In genomic region chr11:2893021-2893528, GRCh38 we compare ENCODE assay signal across 8 cellular contexts. TPM values are rescaled to one million over a fixed set of nuclear protein-coding genes. Genes with fewer than 3 reads are reported as not detected.
DNase-seq lines count a peak whose midpoint lies in the region; ATAC-seq lines count a peak whose summit lies in the region.

No MANE protein-coding gene starts in this region.

- H3K4me1 ChIP-seq in iPS-15b (ENCODE audit: control insufficient read depth, insufficient read depth, low read length): peaks cover 6% of the 10 kb centered on the region

- H3K27ac Mint-ChIP-seq in T-helper 1 cell treated with Interleukin-12 subunit alpha and Interleukin-12 subunit beta and Interleukin-4 antibody, amounts not matched to agents 30 μg/mL and 1 μg/mL, for 36 hours: peak overlapping the region; percentile 76
- H3K27ac Mint-ChIP-seq in activated CD4-positive, alpha-beta memory T cell treated with anti-CD3 and anti-CD28 coated beads for 36 hours: peak overlapping the region; percentile 84
- no peak overlapping the region for H3K27ac Mint-ChIP-seq in stimulated activated naive CD8-positive, alpha-beta T cell treated with anti-CD3 and anti-CD28 coated beads, Interleukin-15, amount 100 ng/mL, for 72 hours

- ATAC-seq in stimulated activated naive CD8-positive, alpha-beta T cell treated with anti-CD3 and anti-CD28 coated beads, Interleukin-15, amount 100 ng/mL, for 72 hours: no peak
- ATAC-seq in HG02678 (IDR thresholded peaks at IDR 0.05; ENCODE audit: unreplicated experiment): no peak
- no peak for ATAC-seq in HG03139 (IDR thresholded peaks at IDR 0.05; ENCODE audit: unreplicated experiment)

- intact Hi-C loops in activated CD4-positive, alpha-beta memory T cell treated with anti-CD3 and anti-CD28 coated beads for 36 hours (cut with micrococcal nuclease): loop anchor here (2.0 kb wide), 2 partner anchors 38 to 464 kb away; no protein-coding TSS in a partner anchor

- H3K9me3 Mint-ChIP-seq in T-helper 1 cell treated with Interleukin-12 subunit alpha and Interleukin-12 subunit beta and Interleukin-4 antibody, amounts not matched to agents 30 μg/mL and 1 μg/mL, for 36 hours: no peaks in the 10 kb centered on the region
- H3K9me3 Mint-ChIP-seq in activated CD4-positive, alpha-beta memory T cell treated with anti-CD3 and anti-CD28 coated beads for 36 hours: no peaks in the 10 kb centered on the region
- no peaks in the 10 kb centered on the region for H3K9me3 Mint-ChIP-seq in stimulated activated naive CD8-positive, alpha-beta T cell treated with anti-CD3 and anti-CD28 coated beads, Interleukin-15, amount 100 ng/mL, for 72 hours

- H3K4me3 ChIP-seq in iPS-15b (ENCODE audit: low read depth, low read length): peak overlapping the region; percentile 22

- CTCF ChIA-PET in activated CD4-positive, alpha-beta memory T cell treated with anti-CD3 and anti-CD28 coated beads for 36 hours (lab: Charles Lee): interaction anchor here (0.7 to 13.2 kb wide), 27 partner anchors 10 to 589 kb away, joined by 3 to 532 read pairs (median 4); partner anchors contain the start of gene PHLDA2

- H3K9ac ChIP-seq in iPS-15b (ENCODE audit: low read depth, low read length): no peak overlapping the region

- no peaks in the 10 kb centered on the region for H3K27me3 Mint-ChIP-seq in T-helper 1 cell treated with Interleukin-12 subunit alpha and Interleukin-12 subunit beta and Interleukin-4 antibody, amounts not matched to agents 30 μg/mL and 1 μg/mL, for 36 hours (ENCODE audit: low read depth)
- H3K27me3 Mint-ChIP-seq in activated CD4-positive, alpha-beta memory T cell treated with anti-CD3 and anti-CD28 coated beads for 36 hours: no peaks in the 10 kb centered on the region
- no peaks in the 10 kb centered on the region for H3K27me3 Mint-ChIP-seq in stimulated activated naive CD8-positive, alpha-beta T cell treated with anti-CD3 and anti-CD28 coated beads, Interleukin-15, amount 100 ng/mL, for 72 hours

- no peak for DNase-seq in T-helper 1 cell
- no peak for DNase-seq in activated CD4-positive, alpha-beta memory T cell treated with anti-CD3 and anti-CD28 coated beads for 36 hours
- no peak for DNase-seq in stimulated activated naive CD8-positive, alpha-beta T cell treated with anti-CD3 and anti-CD28 coated beads, Interleukin-15, amount 100 ng/mL, for 72 hours
- DNase-seq in kidney tubule cell (ENCODE audit: low spot score): no peak

- peak overlapping the region; percentile 81 for H3K4me3 Mint-ChIP-seq in T-helper 1 cell treated with Interleukin-12 subunit alpha and Interleukin-12 subunit beta and Interleukin-4 antibody, amounts not matched to agents 30 μg/mL and 1 μg/mL, for 36 hours
- peak overlapping the region; percentile 80 for H3K4me3 Mint-ChIP-seq in activated CD4-positive, alpha-beta memory T cell treated with anti-CD3 and anti-CD28 coated beads for 36 hours
- peak overlapping the region; percentile 86 for H3K4me3 Mint-ChIP-seq in stimulated activated naive CD8-positive, alpha-beta T cell treated with anti-CD3 and anti-CD28 coated beads, Interleukin-15, amount 100 ng/mL, for 72 hours

- no peaks in the 10 kb centered on the region for H3K36me3 Mint-ChIP-seq in T-helper 1 cell treated with Interleukin-12 subunit alpha and Interleukin-12 subunit beta and Interleukin-4 antibody, amounts not matched to agents 30 μg/mL and 1 μg/mL, for 36 hours (ENCODE audit: low read depth)
- no peaks in the 10 kb centered on the region for H3K36me3 Mint-ChIP-seq in activated CD4-positive, alpha-beta memory T cell treated with anti-CD3 and anti-CD28 coated beads for 36 hours

- peaks cover 11% of the 10 kb centered on the region for H3K4me1 Mint-ChIP-seq in T-helper 1 cell treated with Interleukin-12 subunit alpha and Interleukin-12 subunit beta and Interleukin-4 antibody, amounts not matched to agents 30 μg/mL and 1 μg/mL, for 36 hours (ENCODE audit: low read depth)
- H3K4me1 Mint-ChIP-seq in activated CD4-positive, alpha-beta memory T cell treated with anti-CD3 and anti-CD28 coated beads for 36 hours (ENCODE audit: low read depth): peaks cover 15% of the 10 kb centered on the region
- H3K4me1 Mint-ChIP-seq in stimulated activated naive CD8-positive, alpha-beta T cell treated with anti-CD3 and anti-CD28 coated beads, Interleukin-15, amount 100 ng/mL, for 72 hours: peaks cover 37% of the 10 kb centered on the region

- no peaks in the 10 kb centered on the region for H3K36me3 ChIP-seq in iPS-15b (ENCODE audit: control insufficient read depth, insufficient read depth, low read length)

- H3K9me3 ChIP-seq in iPS-15b (ENCODE audit: control insufficient read depth, insufficient read depth, low read length): no peaks in the 10 kb centered on the region

- POLR2A ChIA-PET in activated CD4-positive, alpha-beta memory T cell treated with anti-CD3 and anti-CD28 coated beads for 36 hours (lab: Charles Lee): interaction anchor here (0.6 to 1.8 kb wide), 5 partner anchors 11 to 359 kb away, joined by 3 to 9 read pairs (median 5); partner anchors contain the start of genes KCNQ1OT1 and PHLDA2

- peaks cover 11% of the 10 kb centered on the region for H3K27me3 ChIP-seq in iPS-15b (ENCODE audit: control insufficient read depth, insufficient read depth, low read length)

RNA-seq across cellular contexts. Expression of gene CDKN1C, which starts 7.5 kb away (rescaled TPM):
- total RNA-seq in activated CD4-positive, alpha-beta memory T cell treated with anti-CD3 and anti-CD28 coated beads for 36 hours: under 1 TPM; 0.41 to 0.69 TPM

RNA-seq across cellular contexts. Expression of gene PHLDA2, which starts 36.1 kb away (rescaled TPM):
- 1 to 10 TPM; 7.6 to 8.3 TPM for total RNA-seq in activated CD4-positive, alpha-beta memory T cell treated with anti-CD3 and anti-CD28 coated beads for 36 hours

Comparison
In these comparisons a context has a peak if more than half of its experiments do, and no peak if none do; other contexts are left out.
1. H3K27ac Mint-ChIP-seq: peak in T-helper 1 cell treated with Interleukin-12 subunit alpha and Interleukin-12 subunit beta and Interleukin-4 antibody, amounts not matched to agents 30 μg/mL and 1 μg/mL, for 36 hours (single experiment) and activated CD4-positive, alpha-beta memory T cell treated with anti-CD3 and anti-CD28 coated beads for 36 hours (single experiment); none in stimulated activated naive CD8-positive, alpha-beta T cell treated with anti-CD3 and anti-CD28 coated beads, Interleukin-15, amount 100 ng/mL, for 72 hours (0 of 2).
2. Peak in every context shown above with its lines, with median percentiles within 50 percentile points of each other: H3K4me3 Mint-ChIP-seq.